ENCODE assay signal across 9 cellular contexts in the genomic region with DNA sequence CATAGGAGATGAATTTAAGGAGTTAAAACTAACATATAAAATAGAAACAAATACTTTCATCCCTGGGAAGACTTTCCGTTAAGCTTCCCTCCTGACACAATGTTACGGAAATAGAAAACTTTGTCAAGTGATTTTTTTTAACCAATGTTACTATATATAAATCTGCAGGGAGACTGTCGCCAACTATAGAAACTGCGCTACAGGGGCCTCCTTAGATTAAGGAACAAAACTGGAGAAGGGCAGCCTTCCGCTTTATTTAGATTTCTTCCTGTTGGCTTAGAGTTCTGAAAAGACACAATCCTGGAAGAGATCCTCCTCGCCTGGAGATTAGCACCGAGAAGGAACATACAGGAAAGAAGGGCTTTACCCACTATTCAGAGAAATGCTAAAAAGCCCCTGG. TPM values are rescaled to one million over a fixed set of nuclear protein-coding genes. Genes with fewer than 3 reads are reported as not detected.
A peak's percentile ranks its signal among the peaks of the same experiment; 100 is the strongest.
DNase-seq lines count a peak whose midpoint lies in the region; ATAC-seq and TF ChIP-seq lines count a peak whose summit lies in the region.
"Had no signal": no experiment of that assay in that cellular context is flagged by ENCODE, and none has a peak within 500 bp of the region (broad histone marks: within the 10 kb centered on the region; RNA-seq: fewer than 3 reads in every experiment).

No MANE protein-coding gene starts in this region.

- peak overlapping the region in 6 of 11 experiments; percentile 81 to 87 (median 83); a peak in 6 of 22 replicates for H3K9ac ChIP-seq in BLaER1 treated with 17β-estradiol and CSF1 and Interleukin-3, amounts not matched to agents 10 nM and 100 nM

- H3K4me1 Mint-ChIP-seq in activated T-cell treated with anti-CD3 and anti-CD28 coated beads, Interleukin-2, amount 50 U/mL, for 4 hours (ENCODE audit: low read depth): peaks cover 24% of the 10 kb centered on the region

- ATAC-seq in GM19467 (IDR thresholded peaks at IDR 0.05; ENCODE audit: unreplicated experiment): no peak
- no peak for ATAC-seq in activated T-cell treated with anti-CD3 and anti-CD28 coated beads, Interleukin-2, amount 50 U/mL, for 4 hours
- ATAC-seq in GM18867 (IDR thresholded peaks at IDR 0.05; ENCODE audit: unreplicated experiment): no peak

- peak; percentile 9 for DNase-seq in NCI-H69 (lab: John Stamatoyannopoulos, UW)
- DNase-seq in esophagus muscularis mucosa (ENCODE audit: extremely low spot score): no peak
- no peak for DNase-seq in osteoblast (ENCODE audit: insufficient read length, low spot score, missing footprints)
- DNase-seq in activated T-cell treated with anti-CD3 and anti-CD28 coated beads, Interleukin-2, amount 50 U/mL, for 4 hours: no peak
- DNase-seq in hepatic stellate cell (ENCODE audit: low spot score): no peak

- 13% methylated on average over 7 of the region's 7 CpGs for WGBS in esophagus muscularis mucosa

- no peak overlapping the region for H2AFZ ChIP-seq in osteoblast (ENCODE audit: low read length)

- H3K27me3 Mint-ChIP-seq in activated T-cell treated with anti-CD3 and anti-CD28 coated beads, Interleukin-2, amount 50 U/mL, for 4 hours (ENCODE audit: low read depth): no peaks in the 10 kb centered on the region

- peak overlapping the region in 8 of 10 experiments; percentile 66 to 94 (median 84); a peak in 11 of 20 replicates for H3K4me3 ChIP-seq in BLaER1 treated with 17β-estradiol and CSF1 and Interleukin-3, amounts not matched to agents 10 nM and 100 nM
- peak overlapping the region; percentile 65 to 88 (median 86) for H3K4me3 ChIP-seq in esophagus muscularis mucosa
- H3K4me3 ChIP-seq in osteoblast (ENCODE audit: insufficient read depth, low read length): peak overlapping the region; percentile 90

- intact Hi-C loops in esophagus muscularis mucosa (cut with DNase I): loop anchor here (5.0 kb wide), 3 partner anchors 35 to 135 kb away; partner anchors contain the start of genes ALDH9A1 and TMCO1

- H4K20me1 ChIP-seq in BLaER1 treated with 17β-estradiol and CSF1 and Interleukin-3, amounts not matched to agents 10 nM and 100 nM: peaks cover 0 to 49% (median 8%) of the 10 kb centered on the region in 11 experiments; a peak in 11 of 22 replicates
- peaks cover 22% of the 10 kb centered on the region for H4K20me1 ChIP-seq in osteoblast (ENCODE audit: insufficient read depth, low read length)

- no peak for TF ChIP-seq EP300 in esophagus muscularis mucosa (IDR thresholded peaks at IDR 0.05)

- peaks cover 17 to 38% (median 26%) of the 10 kb centered on the region in 10 experiments for H3K4me1 ChIP-seq in BLaER1 treated with 17β-estradiol and CSF1 and Interleukin-3, amounts not matched to agents 10 nM and 100 nM
- H3K4me1 ChIP-seq in esophagus muscularis mucosa: peaks cover 51 to 64% (median 61%) of the 10 kb centered on the region in 4 donors
- H3K4me1 ChIP-seq in osteoblast (ENCODE audit: insufficient read depth, low read length): peaks cover 33% of the 10 kb centered on the region

- H3K4me2 ChIP-seq in BLaER1 treated with 17β-estradiol and CSF1 and Interleukin-3, amounts not matched to agents 10 nM and 100 nM: peak overlapping the region; percentile 80 to 99 (median 95)
- peak overlapping the region; percentile 97 for H3K4me2 ChIP-seq in osteoblast (ENCODE audit: insufficient read depth, low read length)

- H3K9me3 ChIP-seq in BLaER1 treated with 17β-estradiol and CSF1 and Interleukin-3, amounts not matched to agents 10 nM and 100 nM (replicated peaks in 1 of 11): no peaks in the 10 kb centered on the region
- H3K9me3 ChIP-seq in esophagus muscularis mucosa (no peaks in the 10 kb centered on the region), osteoblast (ENCODE audit: low read depth, low read length) (no peaks in the 10 kb centered on the region)

- no peaks in the 10 kb centered on the region for H3K9me3 Mint-ChIP-seq in activated T-cell treated with anti-CD3 and anti-CD28 coated beads, Interleukin-2, amount 50 U/mL, for 4 hours
- H3K9me3 Mint-ChIP-seq: HFFc6 had no signal

- no peak for TF ChIP-seq POLR2A in esophagus muscularis mucosa (IDR thresholded peaks at IDR 0.05; ENCODE audit: low read depth)

- H3K27me3 ChIP-seq in BLaER1 treated with 17β-estradiol and CSF1 and Interleukin-3, amounts not matched to agents 10 nM and 100 nM: no peaks in the 10 kb centered on the region
- no peaks in the 10 kb centered on the region for H3K27me3 ChIP-seq in esophagus muscularis mucosa
- no peaks in the 10 kb centered on the region for H3K27me3 ChIP-seq in osteoblast (ENCODE audit: insufficient read depth, low read length)

- peak overlapping the region in 4 of 11 experiments; percentile 29 to 89 (median 80); a peak in 5 of 22 replicates for H3K27ac ChIP-seq in BLaER1 treated with 17β-estradiol and CSF1 and Interleukin-3, amounts not matched to agents 10 nM and 100 nM
- peak overlapping the region; percentile 91 to 95 (median 92) for H3K27ac ChIP-seq in esophagus muscularis mucosa (replicated peaks in 1 of 4)
- peak overlapping the region; percentile 85 for H3K27ac ChIP-seq in osteoblast (ENCODE audit: low read depth, low read length)

- H3K36me3 Mint-ChIP-seq in activated T-cell treated with anti-CD3 and anti-CD28 coated beads, Interleukin-2, amount 50 U/mL, for 4 hours (ENCODE audit: insufficient read depth): peaks cover 5% of the 10 kb centered on the region

- H3K36me3 ChIP-seq in BLaER1 treated with 17β-estradiol and CSF1 and Interleukin-3, amounts not matched to agents 10 nM and 100 nM: peaks cover 0 to 16% (median 0%) of the 10 kb centered on the region in 11 experiments; a peak in 3 of 22 replicates
- H3K36me3 ChIP-seq in esophagus muscularis mucosa (peaks cover 0 to 16% (median 0%) of the 10 kb centered on the region in 4 donors), osteoblast (ENCODE audit: insufficient read depth, low read length) (peaks cover 8% of the 10 kb centered on the region)

- H3K4me3 Mint-ChIP-seq in activated T-cell treated with anti-CD3 and anti-CD28 coated beads, Interleukin-2, amount 50 U/mL, for 4 hours: no peak overlapping the region
- H3K4me3 Mint-ChIP-seq: HFFc6 had no signal

- H3K79me2 ChIP-seq in osteoblast (ENCODE audit: insufficient read depth, low read length): peaks cover 63% of the 10 kb centered on the region

- TF ChIP-seq CTCF in esophagus muscularis mucosa (IDR thresholded peaks at IDR 0.05) (no peak), osteoblast (IDR thresholded peaks at IDR 0.05; ENCODE audit: extremely low read depth, low read depth, low read length) (no peak)

RNA-seq across cellular contexts. Expression of gene MGST3, which starts 1.5 kb away (rescaled TPM):
- total RNA-seq in esophagus muscularis mucosa: 100 to 1,000 TPM; 202 to 257 (median 232) TPM
- total RNA-seq in osteoblast: 128 and 207 TPM in 2 replicates
- total RNA-seq in activated T-cell treated with anti-CD3 and anti-CD28 coated beads, Interleukin-2, amount 50 U/mL, for 4 hours: 10 to 100 TPM in 2 of 3 donors, 1 to 10 TPM in 1; 7.3 to 12.8 (median 11.5) TPM
